Comparison of ENCODE assay signal across 30 cellular contexts in genomic region chr1:178821134-178821866, GRCh38. TPM values are rescaled to one million over a fixed set of nuclear protein-coding genes. Genes with fewer than 3 reads are reported as not detected.
DNase-seq lines count a peak whose midpoint lies in the region; ATAC-seq lines count a peak whose summit lies in the region.
"Had no signal": no experiment of that assay in that cellular context is flagged by ENCODE, and none has a peak within 500 bp of the region (broad histone marks: within the 10 kb centered on the region; RNA-seq: fewer than 3 reads in every experiment).

No MANE protein-coding gene starts in this region.

- peaks cover 18% of the 10 kb centered on the region for H3K4me1 Mint-ChIP-seq in activated T-cell treated with anti-CD3 and anti-CD28 coated beads, Interleukin-2, amount 50 U/mL, for 72 hours (ENCODE audit: low read depth)
- H3K4me1 Mint-ChIP-seq in IgD-negative memory B cell: peaks cover 26 to 46% (median 32%) of the 10 kb centered on the region in 3 donors
- no peaks in the 10 kb centered on the region for H3K4me1 Mint-ChIP-seq in stimulated activated effector memory CD8-positive, alpha-beta T cell treated with anti-CD3 and anti-CD28 coated beads, Interleukin-12 subunit alpha, Interleukin-12 subunit beta, amount 100 ng/mL, for 72 hours
- H3K4me1 Mint-ChIP-seq in CD8-positive, alpha-beta memory T cell: no peaks in the 10 kb centered on the region

- CTCF ChIA-PET in CD8-positive, alpha-beta memory T cell (lab: Charles Lee): no interaction called here

- ATAC-seq in activated T-cell treated with anti-CD3 and anti-CD28 coated beads, Interleukin-2, amount 50 U/mL, for 72 hours (replicated peaks in 1 of 2): peak; percentile 49 to 61
- peak; percentile 53 for ATAC-seq in GM19452 (IDR thresholded peaks at IDR 0.05; ENCODE audit: unreplicated experiment)
- ATAC-seq in stimulated activated effector memory CD8-positive, alpha-beta T cell treated with anti-CD3 and anti-CD28 coated beads, Interleukin-12 subunit alpha, Interleukin-12 subunit beta, amount 100 ng/mL, for 72 hours: peak; percentile 88
- ATAC-seq: left colon had no signal

- POLR2A ChIA-PET in CD8-positive, alpha-beta memory T cell (lab: Charles Lee): no interaction called here

- peak overlapping the region; percentile 44 for H3K27ac Mint-ChIP-seq in activated T-cell treated with anti-CD3 and anti-CD28 coated beads, Interleukin-2, amount 50 U/mL, for 72 hours
- H3K27ac Mint-ChIP-seq in IgD-negative memory B cell: peak overlapping the region; percentile 4 to 45 (median 39)
- H3K27ac Mint-ChIP-seq in stimulated activated effector memory CD8-positive, alpha-beta T cell treated with anti-CD3 and anti-CD28 coated beads, Interleukin-12 subunit alpha, Interleukin-12 subunit beta, amount 100 ng/mL, for 72 hours: peak overlapping the region; percentile 38
- H3K27ac Mint-ChIP-seq in CD8-positive, alpha-beta memory T cell: no peak overlapping the region

- H3K9me3 Mint-ChIP-seq in activated T-cell treated with anti-CD3 and anti-CD28 coated beads, Interleukin-2, amount 50 U/mL, for 72 hours: no peaks in the 10 kb centered on the region
- H3K9me3 Mint-ChIP-seq in IgD-negative memory B cell: peaks cover 0 to 2% (median 0%) of the 10 kb centered on the region in 3 donors
- no peaks in the 10 kb centered on the region for H3K9me3 Mint-ChIP-seq in stimulated activated effector memory CD8-positive, alpha-beta T cell treated with anti-CD3 and anti-CD28 coated beads, Interleukin-12 subunit alpha, Interleukin-12 subunit beta, amount 100 ng/mL, for 72 hours
- H3K9me3 Mint-ChIP-seq in CD8-positive, alpha-beta memory T cell: peaks cover 0 to 4% (median 0%) of the 10 kb centered on the region in 5 donors

- no peaks in the 10 kb centered on the region for H3K36me3 ChIP-seq in CD8-positive, alpha-beta memory T cell (ENCODE audit: insufficient read depth, low read length)
- H3K36me3 ChIP-seq: ascending aorta, suprapubic skin, uterus had no signal

- no peaks in the 10 kb centered on the region for H3K27me3 Mint-ChIP-seq in activated T-cell treated with anti-CD3 and anti-CD28 coated beads, Interleukin-2, amount 50 U/mL, for 72 hours (ENCODE audit: low read depth)
- H3K27me3 Mint-ChIP-seq in IgD-negative memory B cell: no peaks in the 10 kb centered on the region
- H3K27me3 Mint-ChIP-seq in CD8-positive, alpha-beta memory T cell: peaks cover 0 to 23% of the 10 kb centered on the region in 2 donors

- no peak overlapping the region for H3K4me3 ChIP-seq in CD8-positive, alpha-beta memory T cell (ENCODE audit: low read length)
- H3K4me3 ChIP-seq: ascending aorta, SJCRH30, suprapubic skin, uterus had no signal

- DNase-seq in activated T-cell treated with anti-CD3 and anti-CD28 coated beads, Interleukin-2, amount 50 U/mL, for 72 hours: peak in 1 of 2 donors; percentile 2
- no peak for DNase-seq in activated T-cell treated with anti-CD3 and anti-CD28 coated beads, Interleukin-2, amount 50 U/mL, for 48 hours
- DNase-seq in stimulated activated effector memory CD8-positive, alpha-beta T cell treated with anti-CD3 and anti-CD28 coated beads, Interleukin-12 subunit alpha, Interleukin-12 subunit beta, amount 100 ng/mL, for 72 hours (ENCODE audit: low spot score in 2 of 2): no peak
- DNase-seq in NCI-H1105 (lab: John Stamatoyannopoulos, UW) (no peak), GM03348 (ENCODE audit: low spot score) (no peak)
- no peak for DNase-seq in CD8-positive, alpha-beta memory T cell
- DNase-seq: activated CD4-positive, alpha-beta T cell treated with anti-CD3 and anti-CD28 coated beads, Interleukin-2, amount 50 U/mL, for 1 hour; activated CD8-positive, alpha-beta memory T cell treated with anti-CD3 and anti-CD28 coated beads, Interleukin-2, amount 50 U/mL, for 48 hours; activated gamma-delta T cell treated with Interleukin-2 at 50 U/mL for 16 hours; C1 segment of cervical spinal cord; caudate nucleus; EL; head of caudate nucleus; KG1; left colon; mesendoderm; NCI-H1436 treated with DMSO at 0.1 percent for 48 hours; NCI-H510A treated with DMSO at 0.1 percent for 48 hours; SJCRH30; stimulated activated CD4-positive, alpha-beta T cell treated with anti-CD3 and anti-CD28 coated beads, Interleukin-12 subunit alpha, Interleukin-12 subunit beta, amount 100 ng/mL, for 4 hours; stimulated activated CD8-positive, alpha-beta memory T cell treated with anti-CD3 and anti-CD28 coated beads, Interleukin-4, amount 100 ng/mL, for 48 hours; uterus had no signal

- no peaks in the 10 kb centered on the region for H3K27me3 ChIP-seq in CD8-positive, alpha-beta memory T cell (ENCODE audit: insufficient read depth, low read length, poor library complexity, severe bottlenecking)
- H3K27me3 ChIP-seq: ascending aorta, SJCRH30, suprapubic skin, uterus had no signal

- no peaks in the 10 kb centered on the region for H3K4me1 ChIP-seq in CD8-positive, alpha-beta memory T cell (ENCODE audit: insufficient read depth, low read length)
- H3K4me1 ChIP-seq: ascending aorta, SJCRH30, suprapubic skin, uterus had no signal

- peak overlapping the region in 1 of 2 donors; percentile 14 for H3K4me3 Mint-ChIP-seq in activated T-cell treated with anti-CD3 and anti-CD28 coated beads, Interleukin-2, amount 50 U/mL, for 72 hours
- H3K4me3 Mint-ChIP-seq in IgD-negative memory B cell: no peak overlapping the region
- H3K4me3 Mint-ChIP-seq in stimulated activated effector memory CD8-positive, alpha-beta T cell treated with anti-CD3 and anti-CD28 coated beads, Interleukin-12 subunit alpha, Interleukin-12 subunit beta, amount 100 ng/mL, for 72 hours: no peak overlapping the region
- no peak overlapping the region for H3K4me3 Mint-ChIP-seq in CD8-positive, alpha-beta memory T cell

- no peaks in the 10 kb centered on the region for H3K9me3 ChIP-seq in CD8-positive, alpha-beta memory T cell (ENCODE audit: low read length)
- H3K9me3 ChIP-seq: ascending aorta, SJCRH30, suprapubic skin, uterus had no signal

- H3K36me3 Mint-ChIP-seq in activated T-cell treated with anti-CD3 and anti-CD28 coated beads, Interleukin-2, amount 50 U/mL, for 72 hours (ENCODE audit: insufficient read depth in 2 of 2): no peaks in the 10 kb centered on the region
- H3K36me3 Mint-ChIP-seq in IgD-negative memory B cell: peaks cover 21% of the 10 kb centered on the region
- H3K36me3 Mint-ChIP-seq in stimulated activated effector memory CD8-positive, alpha-beta T cell treated with anti-CD3 and anti-CD28 coated beads, Interleukin-12 subunit alpha, Interleukin-12 subunit beta, amount 100 ng/mL, for 72 hours: no peaks in the 10 kb centered on the region
- peaks cover 1 to 21% (median 2%) of the 10 kb centered on the region in 3 donors for H3K36me3 Mint-ChIP-seq in CD8-positive, alpha-beta memory T cell

- no peak overlapping the region for H3K27ac ChIP-seq in CD8-positive, alpha-beta memory T cell (ENCODE audit: low read depth, low read length)
- H3K27ac ChIP-seq: ascending aorta, SJCRH30, suprapubic skin, uterus had no signal

RNA-seq across cellular contexts. Expression of gene ANGPTL1, which starts 49.6 kb away (rescaled TPM):
- total RNA-seq in activated T-cell treated with anti-CD3 and anti-CD28 coated beads, Interleukin-2, amount 50 U/mL, for 72 hours: not detected
- polyA plus RNA-seq in IgD-negative memory B cell: 0.58 TPM
- total RNA-seq in CD8-positive, alpha-beta memory T cell: not detected
- not detected for polyA plus RNA-seq in CD8-positive, alpha-beta memory T cell
- total RNA-seq: dermis microvascular lymphatic vessel endothelial cell, endothelial cell of umbilical vein, H1, HT1080 had no signal
- polyA plus RNA-seq: H1 had no signal

Comparison
In these comparisons a context has a peak if more than half of its experiments do, and no peak if none do; other contexts are left out.
1. H3K27ac Mint-ChIP-seq: peak in activated T-cell treated with anti-CD3 and anti-CD28 coated beads, Interleukin-2, amount 50 U/mL, for 72 hours (single experiment), IgD-negative memory B cell (3 of 3) and stimulated activated effector memory CD8-positive, alpha-beta T cell treated with anti-CD3 and anti-CD28 coated beads, Interleukin-12 subunit alpha, Interleukin-12 subunit beta, amount 100 ng/mL, for 72 hours (single experiment); none in CD8-positive, alpha-beta memory T cell (0 of 8).
2. Peak in every context shown above with its lines, with median percentiles within 50 percentile points of each other: ATAC-seq.